ENCODE assay signal across 8 cellular contexts in genomic region chr12:104958946-104959841, GRCh38. TPM values are rescaled to one million over a fixed set of nuclear protein-coding genes. Genes with fewer than 3 reads are reported as not detected.
A peak's percentile ranks its signal among the peaks of the same experiment; 100 is the strongest.
DNase-seq lines count a peak whose midpoint lies in the region; ATAC-seq lines count a peak whose summit lies in the region.

No MANE protein-coding gene starts in this region.

- in situ Hi-C loops in G401 (cut with HindIII; ENCODE audit: low sequenced_read_pairs) = no loop called here

- H3K9ac ChIP-seq in NT2/D1 (ENCODE audit: insufficient read length, low read depth) = no peak overlapping the region

- DNase-seq in DMS 273 (lab: John Stamatoyannopoulos, UW; ENCODE audit: unreplicated experiment) (peak; percentile 50), DMS 273 treated with DMSO at 0.1 percent for 48 hours (lab: John Stamatoyannopoulos, UW) (no peak), NT2/D1 (ENCODE audit: low read depth, low spot score) (no peak), dedifferentiated amniotic fluid mesenchymal stem cell (ENCODE audit: extremely low spot score) (peak; percentile 54), myocyte (ENCODE audit: low read depth) (peak; percentile 10), G401 (ENCODE audit: low spot score) (no peak), GM19240 (ENCODE audit: insufficient read length, low spot score) (no peak)

- H3K36me3 ChIP-seq in NT2/D1 (ENCODE audit: insufficient read depth, insufficient read length, low read length) = no peaks in the 10 kb centered on the region

- H3K27me3 ChIP-seq in NT2/D1 (ENCODE audit: insufficient read depth, insufficient read length) = peaks cover 24% of the 10 kb centered on the region

- no peaks in the 10 kb centered on the region for H3K9me3 ChIP-seq in NT2/D1 (ENCODE audit: insufficient read depth, low read length)

- peak overlapping the region; percentile 62 for H3K4me3 ChIP-seq in NT2/D1 (ENCODE audit: insufficient read length, low read depth)

- peaks cover 2% of the 10 kb centered on the region for H3K4me1 ChIP-seq in NT2/D1 (ENCODE audit: insufficient read depth, insufficient read length)

- ATAC-seq in GM19467 (IDR thresholded peaks at IDR 0.05; ENCODE audit: unreplicated experiment) = no peak

RNA-seq across cellular contexts. Expression of gene SLC41A2, which starts 1.1 kb away (rescaled TPM):
- 8.9 and 9.7 TPM in 2 replicates for total RNA-seq in myocyte
- polyA plus RNA-seq in myocyte (2012) = 7.4 TPM
- 2.4 and 2.8 TPM in 2 replicates for total RNA-seq in G401 (2014; rRNA removed; shearing (Covaris generic))

RNA-seq across cellular contexts. Expression of gene NOPCHAP1, which starts 26.9 kb away (rescaled TPM):
- 3.9 and 6.1 TPM in 2 replicates for total RNA-seq in myocyte
- 9.8 TPM for polyA plus RNA-seq in myocyte (2012)
- 10.9 and 23.3 TPM in 2 replicates for total RNA-seq in G401 (2014; rRNA removed; shearing (Covaris generic))

Comparison
In these comparisons a context has a peak if more than half of its experiments do, and no peak if none do; other contexts are left out.
1. DNase-seq: peak in DMS 273 (single experiment), dedifferentiated amniotic fluid mesenchymal stem cell (single experiment) and myocyte (single experiment); none in DMS 273 treated with DMSO at 0.1 percent for 48 hours (single experiment), NT2/D1 (single experiment), G401 (single experiment) and GM19240 (single experiment).